ENCODE assay signal across 25 cellular contexts in the genomic region with DNA sequence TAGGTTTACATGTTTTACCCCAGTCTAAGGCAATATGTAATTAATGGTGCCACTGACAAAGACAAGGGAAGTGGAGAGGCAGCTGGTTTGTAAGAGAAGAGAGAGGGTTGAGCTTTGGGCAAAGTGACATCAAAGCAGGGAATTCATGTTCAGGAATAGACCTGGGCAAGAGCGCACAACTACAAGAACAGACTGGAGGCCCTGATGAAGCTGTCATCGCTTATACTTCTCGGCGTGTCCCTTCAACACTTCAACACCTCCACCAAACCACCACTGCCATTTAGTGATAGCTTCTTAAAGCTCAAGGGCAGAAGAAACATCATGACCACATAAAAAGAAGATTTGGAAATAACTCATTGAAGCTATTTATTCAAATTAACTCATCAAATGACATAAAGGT. TPM values are rescaled to one million over a fixed set of nuclear protein-coding genes. Genes with fewer than 3 reads are reported as not detected.
DNase-seq lines count a peak whose midpoint lies in the region; ATAC-seq and TF ChIP-seq lines count a peak whose summit lies in the region.
"Had no signal": no experiment of that assay in that cellular context is flagged by ENCODE, and none has a peak within 500 bp of the region (broad histone marks: within the 10 kb centered on the region; RNA-seq: fewer than 3 reads in every experiment).

No MANE protein-coding gene starts in this region.

- TF ChIP-seq CTCF in heart left ventricle (IDR thresholded peaks at IDR 0.05) (no peak), left ventricle myocardium inferior (IDR thresholded peaks at IDR 0.05; ENCODE audit: borderline replicate concordance) (no peak)

- intact Hi-C loops in heart left ventricle (cut with DNase I): loop anchor here in 1 of 10 donors (2.0 kb wide), 1 partner anchor 57 kb away; the partner anchor contains the start of gene FETUB
- intact Hi-C loops in left ventricle myocardium inferior (cut with micrococcal nuclease): no loop called here
- intact Hi-C loops in right cardiac atrium (cut with DNase I): no loop called here

- no peak overlapping the region for H3K4me3 ChIP-seq in heart left ventricle
- no peak overlapping the region for H3K4me3 ChIP-seq in left ventricle myocardium inferior
- H3K4me3 ChIP-seq in right cardiac atrium (ENCODE audit: low read length): no peak overlapping the region
- no peak overlapping the region for H3K4me3 ChIP-seq in H7 (ENCODE audit: insufficient read depth, low read depth, low read length)
- H3K4me3 ChIP-seq: A549; BLaER1 treated with 17β-estradiol and CSF1 and Interleukin-3, amounts not matched to agents 10 nM and 100 nM had no signal

- H3K27ac ChIP-seq in heart left ventricle (peak overlapping the region in 9 of 12 donors; percentile 39 to 77 (median 67)), left ventricle myocardium inferior (replicated peaks) (peak overlapping the region; percentile 76), right cardiac atrium (ENCODE audit: low read length) (no peak overlapping the region)
- H3K27ac ChIP-seq: 22Rv1; A549; BLaER1 treated with 17β-estradiol and CSF1 and Interleukin-3, amounts not matched to agents 10 nM and 100 nM had no signal

- no peak for TF ChIP-seq POLR2A in heart left ventricle (IDR thresholded peaks at IDR 0.05)

- H3K9me3 ChIP-seq in heart left ventricle: no peaks in the 10 kb centered on the region
- no peaks in the 10 kb centered on the region for H3K9me3 ChIP-seq in left ventricle myocardium inferior (replicated peaks)
- no peaks in the 10 kb centered on the region for H3K9me3 ChIP-seq in right cardiac atrium (ENCODE audit: control insufficient read depth, low read length)
- H3K9me3 ChIP-seq: A549; BE2C; BLaER1 treated with 17β-estradiol and CSF1 and Interleukin-3, amounts not matched to agents 10 nM and 100 nM had no signal

- H3K27me3 ChIP-seq in heart left ventricle (no peaks in the 10 kb centered on the region), left ventricle myocardium inferior (ENCODE audit: low read depth) (no peaks in the 10 kb centered on the region), right cardiac atrium (ENCODE audit: control insufficient read depth, insufficient read depth) (no peaks in the 10 kb centered on the region), H7 (ENCODE audit: control insufficient read depth, insufficient read depth, low read length) (no peaks in the 10 kb centered on the region; the same call in 1 of the 2 replicates)
- H3K27me3 ChIP-seq: BLaER1 treated with 17β-estradiol and CSF1 and Interleukin-3, amounts not matched to agents 10 nM and 100 nM had no signal

- 48 to 54% (median 50%) methylated on average over 4 of the region's 4 CpGs for WGBS in heart left ventricle, 4 donors
- 48% methylated on average over 4 of the region's 4 CpGs for WGBS in right cardiac atrium

- H3K36me3 ChIP-seq in heart left ventricle (no peaks in the 10 kb centered on the region), left ventricle myocardium inferior (no peaks in the 10 kb centered on the region), H7 (replicated peaks; ENCODE audit: control insufficient read depth, insufficient read depth, low read length) (no peaks in the 10 kb centered on the region)
- H3K36me3 ChIP-seq: BE2C; BLaER1 treated with 17β-estradiol and CSF1 and Interleukin-3, amounts not matched to agents 10 nM and 100 nM had no signal

- H3K4me1 ChIP-seq in heart left ventricle (peaks cover 0 to 19% (median 2%) of the 10 kb centered on the region in 12 donors), left ventricle myocardium inferior (peaks cover 22% of the 10 kb centered on the region), right cardiac atrium (ENCODE audit: control insufficient read depth, insufficient read depth, low read length) (no peaks in the 10 kb centered on the region)
- H3K4me1 ChIP-seq: BE2C had no signal

- ATAC-seq in heart left ventricle (peak; percentile 94 to 96 (median 95)), right cardiac atrium (peak; percentile 84 to 89)
- ATAC-seq: A549, HCT116 had no signal

- DNase-seq in activated CD8-positive, alpha-beta memory T cell treated with anti-CD3 and anti-CD28 coated beads for 24 hours: peak; percentile 0
- no peak for DNase-seq in activated CD8-positive, alpha-beta memory T cell treated with anti-CD3 and anti-CD28 coated beads, Interleukin-2, amount 50 U/mL, for 48 hours
- DNase-seq in heart left ventricle (peak in 4 of 5 donors; percentile 23 to 74 (median 64)), left ventricle myocardium inferior (no peak), right cardiac atrium (peak in 1 of 3 donors; percentile 28), H7 (no peak), CD1c-positive myeloid dendritic cell (ENCODE audit: extremely low spot score) (no peak), NCI-H187 (lab: John Stamatoyannopoulos, UW) (no peak)
- DNase-seq: ACHN; AML-193; BE2C; Calu3; CD4-positive, alpha-beta memory T cell; COR-L47; DMS53; DMS79 treated with DMSO at 0.1 percent for 48 hours; GF-D8; GOT3 had no signal

RNA-seq across cellular contexts. Expression of gene KNG1, which starts 19.6 kb away (rescaled TPM):
- total RNA-seq in heart left ventricle: 1 to 10 TPM in 1 of 9 donors, under 1 TPM in 4, not detected in 4; 0.17 to 1.0 (median 0.24) TPM
- under 1 TPM in 1 of 2 donors, not detected in 1; 0.11 TPM for polyA plus RNA-seq in heart left ventricle
- 0.14 TPM for total RNA-seq in left ventricle myocardium inferior
- total RNA-seq in right cardiac atrium: under 1 TPM; 0.37 to 0.53 (median 0.48) TPM
- 0.23 TPM for polyA plus RNA-seq in right cardiac atrium
- not detected in 2 replicates for total RNA-seq in H7 (2014; rRNA removed; shearing (Covaris generic))
- total RNA-seq: Calu3; CD4-positive, alpha-beta memory T cell; Daoy; G401 had no signal
- polyA plus RNA-seq: CD14-positive monocyte; CD4-positive, alpha-beta memory T cell had no signal

RNA-seq across cellular contexts. Expression of gene HRG, which starts 31.7 kb away (rescaled TPM):
- total RNA-seq in heart left ventricle: not detected
- under 1 TPM in 1 of 2 donors, not detected in 1; 0.04 TPM for polyA plus RNA-seq in heart left ventricle
- total RNA-seq in left ventricle myocardium inferior: not detected
- under 1 TPM in 1 of 4 donors, not detected in 3; 0.22 TPM for total RNA-seq in right cardiac atrium
- not detected for polyA plus RNA-seq in right cardiac atrium
- 0.14 TPM in 1 of 2 replicates, not detected in the other for total RNA-seq in H7 (2014; rRNA removed; shearing (Covaris generic))
- total RNA-seq: CD4-positive, alpha-beta memory T cell; Daoy; G401 had no signal
- polyA plus RNA-seq: A549; CD14-positive monocyte; CD4-positive, alpha-beta memory T cell had no signal

RNA-seq across cellular contexts. Expression of gene FETUB, which starts 57.3 kb away (rescaled TPM):
- total RNA-seq in heart left ventricle (under 1 TPM in 1 of 9 donors, not detected in 8; 0.14 TPM), left ventricle myocardium inferior (not detected), right cardiac atrium (not detected)
- polyA plus RNA-seq in heart left ventricle (not detected), right cardiac atrium (0.07 TPM)
- not detected in 2 replicates for total RNA-seq in H7 (2014; rRNA removed; shearing (Covaris generic))
- total RNA-seq: Calu3; CD4-positive, alpha-beta memory T cell; Daoy; G401 had no signal
- polyA plus RNA-seq: CD14-positive monocyte; CD4-positive, alpha-beta memory T cell had no signal

Comparison
In these comparisons a context has a peak if more than half of its experiments do, and no peak if none do; other contexts are left out.
1. DNase-seq: peak in activated CD8-positive, alpha-beta memory T cell treated with anti-CD3 and anti-CD28 coated beads for 24 hours (single experiment) and heart left ventricle (4 of 5); none in activated CD8-positive, alpha-beta memory T cell treated with anti-CD3 and anti-CD28 coated beads, Interleukin-2, amount 50 U/mL, for 48 hours (single experiment), left ventricle myocardium inferior (single experiment), H7 (single experiment), CD1c-positive myeloid dendritic cell (single experiment) and NCI-H187 (0 of 2).